ENCODE assay signal across 12 cellular contexts in the genomic region with DNA sequence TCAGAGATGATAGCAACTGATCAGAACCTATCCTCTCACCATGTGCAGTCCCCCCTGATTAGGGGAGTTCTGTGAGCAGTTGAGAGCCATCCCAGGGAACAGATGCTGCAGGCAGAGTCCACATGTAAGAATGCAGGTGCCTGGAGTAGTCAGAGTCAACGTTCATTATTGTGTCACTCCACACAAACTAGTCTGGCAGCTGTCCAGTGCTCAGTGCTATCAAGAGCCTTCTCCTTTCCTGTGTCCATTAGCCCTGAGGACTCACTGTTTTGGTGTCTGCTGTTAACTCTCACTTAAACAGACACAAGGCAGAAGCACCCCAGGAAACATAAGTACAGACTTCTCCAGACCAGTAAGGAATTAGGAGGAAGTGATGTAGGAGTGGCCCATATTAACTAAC. TPM values are rescaled to one million over a fixed set of nuclear protein-coding genes. Genes with fewer than 3 reads are reported as not detected.
DNase-seq lines count a peak whose midpoint lies in the region; TF ChIP-seq lines count a peak whose summit lies in the region.
"Had no signal": no experiment of that assay in that cellular context is flagged by ENCODE, and none has a peak within 500 bp of the region (broad histone marks: within the 10 kb centered on the region; RNA-seq: fewer than 3 reads in every experiment).

No MANE protein-coding gene starts in this region.

- POLR2A ChIA-PET in OCI-LY7 (lab: Charles Lee): no interaction called here

- TF ChIP-seq POLR2A in suprapubic skin (IDR thresholded peaks at IDR 0.05): no peak

- H3K27ac ChIP-seq in suprapubic skin: no peak overlapping the region
- H3K27ac ChIP-seq in OCI-LY7 (ENCODE audit: low read depth, low read length, poor library complexity, severe bottlenecking): no peak overlapping the region
- no peak overlapping the region for H3K27ac ChIP-seq in neuronal stem cell (replicated peaks; ENCODE audit: low read length)
- H3K27ac ChIP-seq: SK-N-MC had no signal

- 0% methylated on average over 1 of the region's 1 CpG for WGBS in suprapubic skin
- no CpG with 5 or more reads among the region's 1 CpG for WGBS in neuronal stem cell (ENCODE audit: extremely low coverage in 2 of 2, insufficient read length in 2 of 2, insufficient replicate concordance in 1 of 2), 2 donors

- no peak overlapping the region for H2BK120ac ChIP-seq in neuronal stem cell (ENCODE audit: low read depth, low read length)

- H2AFZ ChIP-seq in OCI-LY7 (ENCODE audit: low read length): no peak overlapping the region
- H2AFZ ChIP-seq in neuronal stem cell (ENCODE audit: low read length): no peak overlapping the region

- peaks cover 11% of the 10 kb centered on the region for H3K9me3 ChIP-seq in MG63
- peaks cover 7% of the 10 kb centered on the region for H3K9me3 ChIP-seq in adipocyte (ENCODE audit: control insufficient read depth, low read length)
- H3K9me3 ChIP-seq in suprapubic skin: no peaks in the 10 kb centered on the region
- H3K9me3 ChIP-seq in OCI-LY7 (ENCODE audit: low read length): no peaks in the 10 kb centered on the region
- peaks cover 0 to 5% of the 10 kb centered on the region in 2 donors for H3K9me3 ChIP-seq in neuronal stem cell (replicated peaks in 1 of 2; ENCODE audit: control insufficient read depth in 2 of 2, insufficient read depth in 1 of 2, low read depth in 1 of 2, low read length in 2 of 2)

- no peak overlapping the region for H3K4ac ChIP-seq in neuronal stem cell (ENCODE audit: low read length)

- H3K27me3 ChIP-seq in MG63 (no peaks in the 10 kb centered on the region), adipocyte (replicated peaks; ENCODE audit: control insufficient read depth, insufficient read depth, low read length) (no peaks in the 10 kb centered on the region), suprapubic skin (no peaks in the 10 kb centered on the region), neuronal stem cell (ENCODE audit: control insufficient read depth in 3 of 3, insufficient read depth in 3 of 3, low read depth in 1 of 3, low read length in 3 of 3) (no peaks in the 10 kb centered on the region)

- CTCF ChIA-PET in OCI-LY7 (lab: Charles Lee; ENCODE audit: unreplicated experiment): no interaction called here

- no peaks in the 10 kb centered on the region for H3K79me2 ChIP-seq in OCI-LY7 (ENCODE audit: insufficient read depth, low read depth, low read length)

- no peak overlapping the region for H3K18ac ChIP-seq in neuronal stem cell (ENCODE audit: low read length)

- no peak overlapping the region for H3K14ac ChIP-seq in neuronal stem cell (ENCODE audit: low read length)

- H2BK5ac ChIP-seq in neuronal stem cell (ENCODE audit: low read length): no peak overlapping the region

- no TSS peak for BruUV-seq in OCI-LY7 (replicated peaks; lab: Mats Ljungman, UMichigan)

- no peaks in the 10 kb centered on the region for H3K9me2 ChIP-seq in OCI-LY7 (ENCODE audit: insufficient read depth, low read length)

- H4K8ac ChIP-seq in neuronal stem cell (ENCODE audit: low read depth, low read length): no peak overlapping the region

- H2BK15ac ChIP-seq in neuronal stem cell (ENCODE audit: low read length): no peak overlapping the region

- H4K91ac ChIP-seq in neuronal stem cell (ENCODE audit: low read depth, low read length, poor library complexity): no peak overlapping the region

- H2BK12ac ChIP-seq in neuronal stem cell (ENCODE audit: low read length): no peak overlapping the region

- intact Hi-C loops in OCI-LY7 (cut with micrococcal nuclease; ENCODE audit: unreplicated experiment): no loop called here

- H3K4me1 ChIP-seq in adipocyte (ENCODE audit: control insufficient read depth, insufficient read depth, low read length) (peaks cover 16% of the 10 kb centered on the region), suprapubic skin (peaks cover 28% of the 10 kb centered on the region), OCI-LY7 (ENCODE audit: insufficient read depth, low read length, poor library complexity, severe bottlenecking) (no peaks in the 10 kb centered on the region), neuronal stem cell (ENCODE audit: control insufficient read depth in 2 of 2, insufficient read depth in 1 of 2, low read depth in 1 of 2, low read length in 2 of 2) (peaks cover 0 to 12% of the 10 kb centered on the region in 2 donors)

- H3K9ac ChIP-seq in adipocyte (ENCODE audit: low read length) (no peak overlapping the region), neuronal stem cell (ENCODE audit: low read depth, low read length, poor library complexity) (no peak overlapping the region)

- no peak overlapping the region for H3K23ac ChIP-seq in neuronal stem cell (ENCODE audit: low read depth, low read length, poor library complexity)

- peak; percentile 37 for DNase-seq in Ammon's horn (ENCODE audit: low spot score)
- DNase-seq in MG63: peak; percentile 26
- peak; percentile 41 for DNase-seq in adipocyte (ENCODE audit: low read depth)
- peak; percentile 27 for DNase-seq in kidney glomerular epithelial cell (lab: John Stamatoyannopoulos, UW)
- DNase-seq in activated CD8-positive, alpha-beta memory T cell treated with anti-CD3 and anti-CD28 coated beads for 24 hours: no peak
- DNase-seq in suprapubic skin (ENCODE audit: low spot score in 2 of 2): no peak
- no peak for DNase-seq in OCI-LY7 (ENCODE audit: low spot score)
- DNase-seq in neuronal stem cell (ENCODE audit: low spot score): no peak
- DNase-seq: kidney; stimulated activated naive CD8-positive, alpha-beta T cell treated with anti-CD3 and anti-CD28 coated beads, Interleukin-15, Interleukin-2, amounts not matched to agents 100 U/mL and 50 U/mL, for 24 hours had no signal

- H3K4me3 ChIP-seq in MG63: no peak overlapping the region
- H3K4me3 ChIP-seq in adipocyte (ENCODE audit: low read length): no peak overlapping the region
- H3K4me3 ChIP-seq in suprapubic skin: no peak overlapping the region
- no peak overlapping the region for H3K4me3 ChIP-seq in OCI-LY7 (ENCODE audit: low read depth, low read length, poor library complexity, severe bottlenecking)
- H3K4me3 ChIP-seq in neuronal stem cell (ENCODE audit: low read length in 2 of 2): no peak overlapping the region
- H3K4me3 ChIP-seq: SK-N-MC, smooth muscle cell had no signal

- no peaks in the 10 kb centered on the region for H4K20me1 ChIP-seq in OCI-LY7 (ENCODE audit: insufficient read depth, low read length)

- no peaks in the 10 kb centered on the region for H3K79me1 ChIP-seq in neuronal stem cell (ENCODE audit: low read depth, low read length)

- no peak overlapping the region for H3K4me2 ChIP-seq in OCI-LY7 (ENCODE audit: low read length)
- H3K4me2 ChIP-seq in neuronal stem cell (ENCODE audit: insufficient read depth, low read length, poor library complexity, severe bottlenecking): no peak overlapping the region
- H3K4me2 ChIP-seq: smooth muscle cell had no signal

- H2AK5ac ChIP-seq in neuronal stem cell (ENCODE audit: low read depth, low read length): no peak overlapping the region

- TF ChIP-seq EP300 in suprapubic skin (IDR thresholded peaks at IDR 0.05): no peak

- H3K36me3 ChIP-seq in MG63: no peaks in the 10 kb centered on the region
- no peaks in the 10 kb centered on the region for H3K36me3 ChIP-seq in adipocyte (ENCODE audit: control insufficient read depth, insufficient read depth, low read length, severe bottlenecking)
- H3K36me3 ChIP-seq in suprapubic skin: no peaks in the 10 kb centered on the region
- no peaks in the 10 kb centered on the region for H3K36me3 ChIP-seq in OCI-LY7 (ENCODE audit: insufficient read depth, low read length)
- no peaks in the 10 kb centered on the region for H3K36me3 ChIP-seq in neuronal stem cell (replicated peaks in 1 of 2; ENCODE audit: control insufficient read depth in 2 of 2, insufficient read depth in 2 of 2, low read length in 2 of 2)

- TF ChIP-seq CTCF in suprapubic skin (IDR thresholded peaks at IDR 0.05): no peak
- no peak for TF ChIP-seq CTCF in OCI-LY7 (conservative IDR thresholded peaks at IDR 0.05; ENCODE audit: low read length)

RNA-seq across cellular contexts. Expression of a gene that starts 2.5 kb away (rescaled TPM):
- total RNA-seq in MG63 (2014; rRNA removed; shearing (Covaris generic); ENCODE audit: low replicate concordance): 2.9 and 8.8 TPM in 2 replicates
- 1 to 10 TPM; 1.9 to 8.2 (median 5.2) TPM for total RNA-seq in suprapubic skin
- total RNA-seq in OCI-LY7 (2014; rRNA removed; shearing (Covaris generic)): not detected in 2 replicates
- not detected in 2 replicates for total RNA-seq in OCI-LY7 (2022)
- polyA plus RNA-seq in neuronal stem cell (2013, experiment 1 of 2): 0.64 TPM
- 0.46 TPM for polyA plus RNA-seq in neuronal stem cell (2013, experiment 2 of 2)

Comparison
In these comparisons a context has a peak if more than half of its experiments do, and no peak if none do; other contexts are left out.
1. DNase-seq: peak in Ammon's horn (single experiment), MG63 (single experiment), adipocyte (single experiment) and kidney glomerular epithelial cell (single experiment); none in activated CD8-positive, alpha-beta memory T cell treated with anti-CD3 and anti-CD28 coated beads for 24 hours (single experiment), suprapubic skin (0 of 2), OCI-LY7 (single experiment) and neuronal stem cell (single experiment).